10 cellular contexts compared by ENCODE assay signal in genomic region chr20:56925696-56926101, GRCh38.
DNase-seq lines count a peak whose midpoint lies in the region; ATAC-seq, FAIRE-seq and TF ChIP-seq lines count a peak whose summit lies in the region.
"Had no signal": no experiment of that assay in that cellular context is flagged by ENCODE, and none has a peak within 500 bp of the region (broad histone marks: within the 10 kb centered on the region; RNA-seq: fewer than 3 reads in every experiment).

No MANE protein-coding gene starts in this region.

- H3K4me1 ChIP-seq in astrocyte (ENCODE audit: insufficient read depth, low read length) (peaks cover 5% of the 10 kb centered on the region), iPS-20b (ENCODE audit: insufficient read depth, low read length) (peaks cover 52% of the 10 kb centered on the region), spleen (peaks cover 0 to 19% (median 11%) of the 10 kb centered on the region in 6 donors)

- no peaks in the 10 kb centered on the region for H3K9me3 Mint-ChIP-seq in activated CD4-positive, alpha-beta T cell treated with anti-CD3 and anti-CD28 coated beads for 36 hours (ENCODE audit: low read depth)
- H3K9me3 Mint-ChIP-seq in astrocyte (ENCODE audit: unreplicated experiment) = no peaks in the 10 kb centered on the region
- no peaks in the 10 kb centered on the region for H3K9me3 Mint-ChIP-seq in activated CD4-positive, alpha-beta memory T cell treated with anti-CD3 and anti-CD28 coated beads, Interleukin-2, amount 10 ng/mL, durations not matched to agents 7 days and 5 days

- peak overlapping the region; percentile 10 for H2AFZ ChIP-seq in astrocyte (ENCODE audit: low read depth, low read length)

- CTCF ChIA-PET in activated CD4-positive, alpha-beta T cell treated with anti-CD3 and anti-CD28 coated beads for 36 hours (lab: Charles Lee) = no interaction called here
- CTCF ChIA-PET in activated CD4-positive, alpha-beta memory T cell treated with anti-CD3 and anti-CD28 coated beads, Interleukin-2, amount 10 ng/mL, durations not matched to agents 7 days and 5 days (lab: Charles Lee) = no interaction called here

- TF ChIP-seq POLR2A in spleen (IDR thresholded peaks at IDR 0.05) = no peak

- H3K27me3 Mint-ChIP-seq in activated CD4-positive, alpha-beta T cell treated with anti-CD3 and anti-CD28 coated beads for 36 hours = peaks cover 68% of the 10 kb centered on the region
- peaks cover 82% of the 10 kb centered on the region for H3K27me3 Mint-ChIP-seq in astrocyte (ENCODE audit: low read depth, unreplicated experiment)
- H3K27me3 Mint-ChIP-seq in activated CD4-positive, alpha-beta memory T cell treated with anti-CD3 and anti-CD28 coated beads, Interleukin-2, amount 10 ng/mL, durations not matched to agents 7 days and 5 days = peaks cover 64% of the 10 kb centered on the region

- H3K27ac Mint-ChIP-seq in activated CD4-positive, alpha-beta T cell treated with anti-CD3 and anti-CD28 coated beads for 36 hours = no peak overlapping the region
- H3K27ac Mint-ChIP-seq in astrocyte (ENCODE audit: unreplicated experiment) = no peak overlapping the region
- no peak overlapping the region for H3K27ac Mint-ChIP-seq in activated CD4-positive, alpha-beta memory T cell treated with anti-CD3 and anti-CD28 coated beads, Interleukin-2, amount 10 ng/mL, durations not matched to agents 7 days and 5 days
- H3K27ac Mint-ChIP-seq: activated CD8-positive, alpha-beta T cell treated with anti-CD3 and anti-CD28 coated beads, Interleukin-2, amount 10 ng/mL, durations not matched to agents 7 days and 5 days had no signal

- DNase-seq in activated CD4-positive, alpha-beta T cell treated with anti-CD3 and anti-CD28 coated beads for 36 hours = peak; percentile 4
- DNase-seq in activated CD4-positive, alpha-beta T cell treated with anti-CD3 and anti-CD28 coated beads for 48 hours = no peak
- DNase-seq in astrocyte (ENCODE audit: low read depth) = no peak
- DNase-seq in spleen = no peak
- DNase-seq in ureter (ENCODE audit: low spot score) = no peak
- no peak for DNase-seq in activated CD4-positive, alpha-beta memory T cell treated with anti-CD3 and anti-CD28 coated beads, Interleukin-2, amount 10 ng/mL, durations not matched to agents 7 days and 5 days
- DNase-seq in MV-4-11 (lab: John Stamatoyannopoulos, UW) = no peak
- DNase-seq: activated CD8-positive, alpha-beta T cell treated with anti-CD3 and anti-CD28 coated beads, Interleukin-2, amount 10 ng/mL, durations not matched to agents 7 days and 5 days; kidney glomerular epithelial cell had no signal

- H3K4me3 ChIP-seq in astrocyte (ENCODE audit: insufficient read depth, low read depth, low read length) = peak overlapping the region; percentile 24
- peak overlapping the region; percentile 63 for H3K4me3 ChIP-seq in iPS-20b (ENCODE audit: low read length)
- peak overlapping the region in 5 of 8 donors; percentile 2 to 44 (median 15) for H3K4me3 ChIP-seq in spleen

- POLR2A ChIA-PET in activated CD4-positive, alpha-beta T cell treated with anti-CD3 and anti-CD28 coated beads for 36 hours (lab: Charles Lee) = no interaction called here
- POLR2A ChIA-PET in activated CD4-positive, alpha-beta memory T cell treated with anti-CD3 and anti-CD28 coated beads, Interleukin-2, amount 10 ng/mL, durations not matched to agents 7 days and 5 days (lab: Charles Lee) = no interaction called here

- no peak overlapping the region for H3K27ac ChIP-seq in astrocyte (ENCODE audit: low read depth, low read length)
- no peak overlapping the region for H3K27ac ChIP-seq in iPS-20b (ENCODE audit: low read length)
- no peak overlapping the region for H3K27ac ChIP-seq in spleen

- H3K36me3 ChIP-seq in astrocyte (ENCODE audit: insufficient read depth, low read length) (no peaks in the 10 kb centered on the region), iPS-20b (ENCODE audit: insufficient read depth, low read depth, low read length) (no peaks in the 10 kb centered on the region), spleen (no peaks in the 10 kb centered on the region)

- peak overlapping the region; percentile 74 for H3K4me2 ChIP-seq in astrocyte (ENCODE audit: low read length)

- H3K9me3 ChIP-seq in astrocyte (ENCODE audit: insufficient read depth, low read depth, low read length) (peaks cover 3% of the 10 kb centered on the region), iPS-20b (ENCODE audit: insufficient read depth, low read depth, low read length) (no peaks in the 10 kb centered on the region), spleen (no peaks in the 10 kb centered on the region)

- WGBS in spleen, 5 donors = 3 to 11% (median 4%) methylated on average over 28 of the region's 28 CpGs

- H3K79me2 ChIP-seq in astrocyte (ENCODE audit: insufficient read depth, low read length) = no peaks in the 10 kb centered on the region

- H4K20me1 ChIP-seq in astrocyte (ENCODE audit: insufficient read depth, low read length) = no peaks in the 10 kb centered on the region

- H3K4me3 Mint-ChIP-seq in activated CD4-positive, alpha-beta T cell treated with anti-CD3 and anti-CD28 coated beads for 36 hours = no peak overlapping the region
- H3K4me3 Mint-ChIP-seq in astrocyte (ENCODE audit: unreplicated experiment) = peak overlapping the region; percentile 71
- no peak overlapping the region for H3K4me3 Mint-ChIP-seq in activated CD4-positive, alpha-beta memory T cell treated with anti-CD3 and anti-CD28 coated beads, Interleukin-2, amount 10 ng/mL, durations not matched to agents 7 days and 5 days
- H3K4me3 Mint-ChIP-seq: activated CD8-positive, alpha-beta T cell treated with anti-CD3 and anti-CD28 coated beads, Interleukin-2, amount 10 ng/mL, durations not matched to agents 7 days and 5 days had no signal

- no peak for FAIRE-seq in astrocyte (lab: Jason Lieb, UNC)

- H3K27me3 ChIP-seq in astrocyte (ENCODE audit: insufficient read depth, low read length) (peaks cover 83% of the 10 kb centered on the region), iPS-20b (ENCODE audit: insufficient read depth, low read length) (peaks cover 94% of the 10 kb centered on the region), spleen (replicated peaks in 1 of 7) (peaks cover 0 to 100% (median 64%) of the 10 kb centered on the region in 7 donors)

- ATAC-seq in activated CD4-positive, alpha-beta T cell treated with anti-CD3 and anti-CD28 coated beads for 36 hours = no peak
- ATAC-seq: activated CD8-positive, alpha-beta T cell treated with anti-CD3 and anti-CD28 coated beads, Interleukin-2, amount 10 ng/mL, durations not matched to agents 7 days and 5 days had no signal

- H3K9ac ChIP-seq in astrocyte (ENCODE audit: low read length) = no peak overlapping the region
- H3K9ac ChIP-seq in iPS-20b (ENCODE audit: low read depth, low read length) = peak overlapping the region; percentile 23; the same call in 1 of the 2 replicates

- intact Hi-C loops in activated CD4-positive, alpha-beta T cell treated with anti-CD3 and anti-CD28 coated beads for 36 hours (cut with DNase I, micrococcal nuclease) = loop anchor here (1.0 to 10.0 kb wide), 3 partner anchors 297 to 339 kb away; partner anchors contain the start of genes BMP7 (in 1 of the 2) and TFAP2C (in 1 of the 2)
- intact Hi-C loops in spleen (cut with DNase I; ENCODE audit: low total_unique reads) = no loop called here

- TF ChIP-seq CTCF in astrocyte (IDR thresholded peaks at IDR 0.05; ENCODE audit: insufficient read depth, low read depth, low read length) (no peak), spleen (IDR thresholded peaks at IDR 0.05 in 8 of 11, conservative IDR thresholded peaks at IDR 0.05 in 3 of 11) (no peak)

- peaks cover 7% of the 10 kb centered on the region for H3K4me1 Mint-ChIP-seq in activated CD4-positive, alpha-beta T cell treated with anti-CD3 and anti-CD28 coated beads for 36 hours
- H3K4me1 Mint-ChIP-seq in astrocyte (ENCODE audit: low read depth, unreplicated experiment) = peaks cover 5% of the 10 kb centered on the region
- H3K4me1 Mint-ChIP-seq in activated CD4-positive, alpha-beta memory T cell treated with anti-CD3 and anti-CD28 coated beads, Interleukin-2, amount 10 ng/mL, durations not matched to agents 7 days and 5 days = no peaks in the 10 kb centered on the region

- no peaks in the 10 kb centered on the region for H3K36me3 Mint-ChIP-seq in activated CD4-positive, alpha-beta T cell treated with anti-CD3 and anti-CD28 coated beads for 36 hours (ENCODE audit: low read depth)
- H3K36me3 Mint-ChIP-seq in astrocyte (ENCODE audit: low read depth, unreplicated experiment) = no peaks in the 10 kb centered on the region
- peaks cover 3% of the 10 kb centered on the region for H3K36me3 Mint-ChIP-seq in activated CD4-positive, alpha-beta memory T cell treated with anti-CD3 and anti-CD28 coated beads, Interleukin-2, amount 10 ng/mL, durations not matched to agents 7 days and 5 days (ENCODE audit: low read depth)
